Comparison of ENCODE assay signal across 1 cellular context in the genomic region with DNA sequence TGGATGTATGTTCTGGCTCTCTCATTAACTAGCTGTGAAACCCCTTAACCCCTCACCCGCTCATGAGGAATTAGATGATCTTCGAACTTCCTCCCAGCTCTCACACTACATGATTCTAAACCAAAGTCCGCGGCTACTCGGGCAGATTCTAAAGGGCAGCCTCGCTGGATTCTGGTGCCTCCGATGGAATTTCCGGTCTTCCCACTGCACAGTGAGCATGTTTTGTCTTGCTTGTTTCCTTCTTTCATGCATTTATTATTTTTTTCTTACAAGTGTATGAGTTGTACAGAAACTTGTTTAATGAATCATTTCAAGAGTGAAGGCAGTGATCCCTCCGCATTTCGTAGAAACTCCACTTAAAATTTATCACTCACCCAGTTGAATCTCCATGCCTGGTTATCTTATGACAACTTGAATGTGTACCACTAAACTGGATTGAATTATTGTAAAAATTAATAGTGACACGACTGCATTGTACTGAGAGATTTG.
TF ChIP-seq lines count a peak whose summit lies in the region.

No MANE protein-coding gene starts in this region.

TF ChIP-seq in HepG2, 621 proteins besides CTCF, POLR2A, EP300 and RAD21 (continued from another document and continues in another):
- TF ChIP-seq, protein P1, sequence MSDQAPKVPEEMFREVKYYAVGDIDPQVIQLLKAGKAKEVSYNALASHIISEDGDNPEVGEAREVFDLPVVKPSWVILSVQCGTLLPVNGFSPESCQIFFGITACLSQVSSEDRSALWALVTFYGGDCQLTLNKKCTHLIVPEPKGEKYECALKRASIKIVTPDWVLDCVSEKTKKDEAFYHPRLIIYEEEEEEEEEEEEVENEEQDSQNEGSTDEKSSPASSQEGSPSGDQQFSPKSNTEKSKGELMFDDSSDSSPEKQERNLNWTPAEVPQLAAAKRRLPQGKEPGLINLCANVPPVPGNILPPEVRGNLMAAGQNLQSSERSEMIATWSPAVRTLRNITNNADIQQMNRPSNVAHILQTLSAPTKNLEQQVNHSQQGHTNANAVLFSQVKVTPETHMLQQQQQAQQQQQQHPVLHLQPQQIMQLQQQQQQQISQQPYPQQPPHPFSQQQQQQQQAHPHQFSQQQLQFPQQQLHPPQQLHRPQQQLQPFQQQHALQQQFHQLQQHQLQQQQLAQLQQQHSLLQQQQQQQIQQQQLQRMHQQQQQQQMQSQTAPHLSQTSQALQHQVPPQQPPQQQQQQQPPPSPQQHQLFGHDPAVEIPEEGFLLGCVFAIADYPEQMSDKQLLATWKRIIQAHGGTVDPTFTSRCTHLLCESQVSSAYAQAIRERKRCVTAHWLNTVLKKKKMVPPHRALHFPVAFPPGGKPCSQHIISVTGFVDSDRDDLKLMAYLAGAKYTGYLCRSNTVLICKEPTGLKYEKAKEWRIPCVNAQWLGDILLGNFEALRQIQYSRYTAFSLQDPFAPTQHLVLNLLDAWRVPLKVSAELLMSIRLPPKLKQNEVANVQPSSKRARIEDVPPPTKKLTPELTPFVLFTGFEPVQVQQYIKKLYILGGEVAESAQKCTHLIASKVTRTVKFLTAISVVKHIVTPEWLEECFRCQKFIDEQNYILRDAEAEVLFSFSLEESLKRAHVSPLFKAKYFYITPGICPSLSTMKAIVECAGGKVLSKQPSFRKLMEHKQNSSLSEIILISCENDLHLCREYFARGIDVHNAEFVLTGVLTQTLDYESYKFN (CRISPR knock-in tag; conservative IDR thresholded peaks at IDR 0.05), result peak; percentile 97
- TF ChIP-seq, protein P2, sequence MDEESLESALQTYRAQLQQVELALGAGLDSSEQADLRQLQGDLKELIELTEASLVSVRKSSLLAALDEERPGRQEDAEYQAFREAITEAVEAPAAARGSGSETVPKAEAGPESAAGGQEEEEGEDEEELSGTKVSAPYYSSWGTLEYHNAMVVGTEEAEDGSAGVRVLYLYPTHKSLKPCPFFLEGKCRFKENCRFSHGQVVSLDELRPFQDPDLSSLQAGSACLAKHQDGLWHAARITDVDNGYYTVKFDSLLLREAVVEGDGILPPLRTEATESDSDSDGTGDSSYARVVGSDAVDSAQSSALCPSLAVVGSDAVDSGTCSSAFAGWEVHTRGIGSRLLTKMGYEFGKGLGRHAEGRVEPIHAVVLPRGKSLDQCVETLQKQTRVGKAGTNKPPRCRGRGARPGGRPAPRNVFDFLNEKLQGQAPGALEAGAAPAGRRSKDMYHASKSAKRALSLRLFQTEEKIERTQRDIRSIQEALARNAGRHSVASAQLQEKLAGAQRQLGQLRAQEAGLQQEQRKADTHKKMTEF (CRISPR knock-in tag; IDR thresholded peaks at IDR 0.05), result peak; percentile 59; the same call in 1 of the 2 replicates
- peak; percentile 88 for TF ChIP-seq ZNF652 (CRISPR knock-in tag; IDR thresholded peaks at IDR 0.05; ENCODE audit: borderline replicate concordance, low read depth)
- TF ChIP-seq NBN (conservative IDR thresholded peaks at IDR 0.05), result no peak
- TF ChIP-seq ERF (CRISPR knock-in tag; IDR thresholded peaks at IDR 0.05), result 0 out of 2 replicates have a peak, but pooled peaks have one; percentile 24
- peak; percentile 74; the same call in 1 of the 2 replicates for TF ChIP-seq ZMYM3 (CRISPR knock-in tag; IDR thresholded peaks at IDR 0.05)
- TF ChIP-seq ZNF34 (CRISPR knock-in tag; IDR thresholded peaks at IDR 0.05; ENCODE audit: borderline replicate concordance), result no peak
- peak; percentile 14 for TF ChIP-seq YY1 (IDR thresholded peaks at IDR 0.05; ENCODE audit: insufficient read depth, insufficient replicate concordance, low read depth, low read length)
- peak; percentile 36; the same call in 1 of the 2 replicates for TF ChIP-seq YEATS4 (CRISPR knock-in tag; IDR thresholded peaks at IDR 0.05; ENCODE audit: borderline replicate concordance)
- TF ChIP-seq PITX1 (CRISPR knock-in tag; IDR thresholded peaks at IDR 0.05), result 0 out of 2 replicates have a peak, but pooled peaks have one; percentile 24
- TF ChIP-seq JDP2 (CRISPR knock-in tag; IDR thresholded peaks at IDR 0.05; ENCODE audit: borderline replicate concordance), result no peak
- no peak for TF ChIP-seq PRPF4 (IDR thresholded peaks at IDR 0.05; ENCODE audit: low read depth, low read length, poor library complexity, severe bottlenecking)
- TF ChIP-seq ZNF747 (CRISPR knock-in tag; IDR thresholded peaks at IDR 0.05; ENCODE audit: borderline replicate concordance), result no peak
- peak; percentile 36; the same call in 1 of the 2 replicates for TF ChIP-seq FOSL2 (CRISPR knock-in tag; IDR thresholded peaks at IDR 0.05)
- TF ChIP-seq ZNF770 (CRISPR knock-in tag; IDR thresholded peaks at IDR 0.05), result peak; percentile 32; the same call in 1 of the 2 replicates
- TF ChIP-seq PBX3 (CRISPR knock-in tag; IDR thresholded peaks at IDR 0.05; ENCODE audit: borderline replicate concordance), result no peak
- TF ChIP-seq ZNF362 (CRISPR knock-in tag; IDR thresholded peaks at IDR 0.05; ENCODE audit: borderline replicate concordance), result peak; percentile 9; the same call in 1 of the 2 replicates
- no peak for TF ChIP-seq ZNF367 (CRISPR knock-in tag; IDR thresholded peaks at IDR 0.05; ENCODE audit: borderline replicate concordance)
- TF ChIP-seq LCORL (IDR thresholded peaks at IDR 0.05), result no peak
- TF ChIP-seq LCORL (CRISPR knock-in tag; IDR thresholded peaks at IDR 0.05), result peak; percentile 54; the same call in 1 of the 2 replicates
- TF ChIP-seq HHEX (CRISPR knock-in tag; IDR thresholded peaks at IDR 0.05), result 0 out of 2 replicates have a peak, but pooled peaks have one; percentile 21
- no peak for TF ChIP-seq MLLT10 (CRISPR knock-in tag; IDR thresholded peaks at IDR 0.05)
- peak; percentile 48; the same call in 1 of the 2 replicates for TF ChIP-seq POGZ (CRISPR knock-in tag; IDR thresholded peaks at IDR 0.05)
- no peak for TF ChIP-seq HMGXB4 (CRISPR knock-in tag; IDR thresholded peaks at IDR 0.05; ENCODE audit: borderline replicate concordance in 1 of 2, low read depth in 1 of 2)
- peak; percentile 60; the same call in 1 of the 2 replicates for TF ChIP-seq CREM (IDR thresholded peaks at IDR 0.05)
- no peak for TF ChIP-seq CREM (CRISPR knock-in tag; IDR thresholded peaks at IDR 0.05)
- no peak for TF ChIP-seq KLF12 (CRISPR knock-in tag; IDR thresholded peaks at IDR 0.05; ENCODE audit: borderline replicate concordance)
- TF ChIP-seq PRMT3 (CRISPR knock-in tag; IDR thresholded peaks at IDR 0.05; ENCODE audit: borderline replicate concordance, low read depth), result no peak
- TF ChIP-seq RARA (CRISPR knock-in tag; IDR thresholded peaks at IDR 0.05), result peak; percentile 55
- TF ChIP-seq, protein P3, sequence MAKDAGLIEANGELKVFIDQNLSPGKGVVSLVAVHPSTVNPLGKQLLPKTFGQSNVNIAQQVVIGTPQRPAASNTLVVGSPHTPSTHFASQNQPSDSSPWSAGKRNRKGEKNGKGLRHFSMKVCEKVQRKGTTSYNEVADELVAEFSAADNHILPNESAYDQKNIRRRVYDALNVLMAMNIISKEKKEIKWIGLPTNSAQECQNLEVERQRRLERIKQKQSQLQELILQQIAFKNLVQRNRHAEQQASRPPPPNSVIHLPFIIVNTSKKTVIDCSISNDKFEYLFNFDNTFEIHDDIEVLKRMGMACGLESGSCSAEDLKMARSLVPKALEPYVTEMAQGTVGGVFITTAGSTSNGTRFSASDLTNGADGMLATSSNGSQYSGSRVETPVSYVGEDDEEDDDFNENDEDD (CRISPR knock-in tag; IDR thresholded peaks at IDR 0.05; ENCODE audit: borderline replicate concordance), result no peak; the same call in 1 of the 2 replicates
- peak; percentile 55; the same call in 1 of the 2 replicates for TF ChIP-seq ZMYM2 (CRISPR knock-in tag; IDR thresholded peaks at IDR 0.05)
- TF ChIP-seq, protein P4, sequence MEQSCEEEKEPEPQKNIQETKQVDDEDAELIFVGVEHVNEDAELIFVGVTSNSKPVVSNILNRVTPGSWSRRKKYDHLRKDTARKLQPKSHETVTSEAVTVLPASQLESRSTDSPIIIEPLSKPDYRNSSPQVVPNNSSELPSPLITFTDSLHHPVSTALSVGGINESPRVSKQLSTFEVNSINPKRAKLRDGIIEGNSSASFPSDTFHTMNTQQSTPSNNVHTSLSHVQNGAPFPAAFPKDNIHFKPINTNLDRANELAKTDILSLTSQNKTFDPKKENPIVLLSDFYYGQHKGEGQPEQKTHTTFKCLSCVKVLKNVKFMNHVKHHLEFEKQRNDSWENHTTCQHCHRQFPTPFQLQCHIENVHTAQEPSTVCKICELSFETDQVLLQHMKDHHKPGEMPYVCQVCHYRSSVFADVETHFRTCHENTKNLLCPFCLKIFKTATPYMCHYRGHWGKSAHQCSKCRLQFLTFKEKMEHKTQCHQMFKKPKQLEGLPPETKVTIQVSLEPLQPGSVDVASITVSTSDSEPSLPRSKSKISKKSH (CRISPR knock-in tag; IDR thresholded peaks at IDR 0.05; ENCODE audit: borderline replicate concordance), result no peak
- TF ChIP-seq BCL6 (CRISPR knock-in tag; IDR thresholded peaks at IDR 0.05), result peak; percentile 23; the same call in 1 of the 2 replicates
- no peak for TF ChIP-seq FOXP1 (IDR thresholded peaks at IDR 0.05)
- 0 out of 2 replicates have a peak, but pooled peaks have one; percentile 25 for TF ChIP-seq FOXP1 (CRISPR knock-in tag; IDR thresholded peaks at IDR 0.05)
- TF ChIP-seq HOXA3 (CRISPR knock-in tag; IDR thresholded peaks at IDR 0.05), result peak; percentile 54; the same call in 1 of the 2 replicates
- TF ChIP-seq ZBTB7B (CRISPR knock-in tag; IDR thresholded peaks at IDR 0.05), result peak; percentile 40
- 0 out of 2 replicates have a peak, but pooled peaks have one; percentile 53 for TF ChIP-seq DMAP1 (CRISPR knock-in tag; IDR thresholded peaks at IDR 0.05)
- no peak for TF ChIP-seq SRSF4 (IDR thresholded peaks at IDR 0.05; ENCODE audit: low read depth, low read length, poor library complexity, severe bottlenecking)
- TF ChIP-seq ZNF878 (CRISPR knock-in tag; IDR thresholded peaks at IDR 0.05), result peak; percentile 70; the same call in 1 of the 2 replicates
- TF ChIP-seq FOXO1 (CRISPR knock-in tag; IDR thresholded peaks at IDR 0.05), result no peak; the same call in 1 of the 2 replicates
- TF ChIP-seq, protein P5, sequence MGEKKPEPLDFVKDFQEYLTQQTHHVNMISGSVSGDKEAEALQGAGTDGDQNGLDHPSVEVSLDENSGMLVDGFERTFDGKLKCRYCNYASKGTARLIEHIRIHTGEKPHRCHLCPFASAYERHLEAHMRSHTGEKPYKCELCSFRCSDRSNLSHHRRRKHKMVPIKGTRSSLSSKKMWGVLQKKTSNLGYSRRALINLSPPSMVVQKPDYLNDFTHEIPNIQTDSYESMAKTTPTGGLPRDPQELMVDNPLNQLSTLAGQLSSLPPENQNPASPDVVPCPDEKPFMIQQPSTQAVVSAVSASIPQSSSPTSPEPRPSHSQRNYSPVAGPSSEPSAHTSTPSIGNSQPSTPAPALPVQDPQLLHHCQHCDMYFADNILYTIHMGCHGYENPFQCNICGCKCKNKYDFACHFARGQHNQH (CRISPR knock-in tag; IDR thresholded peaks at IDR 0.05), result peak; percentile 61
- 0 out of 2 replicates have a peak, but pooled peaks have one; percentile 51 for TF ChIP-seq ZFP90 (CRISPR knock-in tag; IDR thresholded peaks at IDR 0.05; ENCODE audit: borderline replicate concordance)
- no peak for TF ChIP-seq CBX2 (IDR thresholded peaks at IDR 0.05; ENCODE audit: low read depth, low read length)
- no peak for TF ChIP-seq CBX2 (CRISPR knock-in tag; IDR thresholded peaks at IDR 0.05; ENCODE audit: low read depth)
- peak; percentile 91 for TF ChIP-seq ELF3 (CRISPR knock-in tag; IDR thresholded peaks at IDR 0.05)
- peak; percentile 45 for TF ChIP-seq NR2F6 (IDR thresholded peaks at IDR 0.05)
- peak; percentile 68 for TF ChIP-seq NR2F6 (CRISPR knock-in tag; IDR thresholded peaks at IDR 0.05)
- TF ChIP-seq SPEN (CRISPR knock-in tag; IDR thresholded peaks at IDR 0.05; ENCODE audit: low read depth), result peak; percentile 21; the same call in 1 of the 2 replicates
- TF ChIP-seq PHF20 (CRISPR knock-in tag; IDR thresholded peaks at IDR 0.05), result no peak
- no peak for TF ChIP-seq AHR (CRISPR knock-in tag; IDR thresholded peaks at IDR 0.05)
- no peak for TF ChIP-seq ZZZ3 (CRISPR knock-in tag; IDR thresholded peaks at IDR 0.05; ENCODE audit: borderline replicate concordance)
